Comparison of ENCODE assay signal across 8 cellular contexts in the genomic region with DNA sequence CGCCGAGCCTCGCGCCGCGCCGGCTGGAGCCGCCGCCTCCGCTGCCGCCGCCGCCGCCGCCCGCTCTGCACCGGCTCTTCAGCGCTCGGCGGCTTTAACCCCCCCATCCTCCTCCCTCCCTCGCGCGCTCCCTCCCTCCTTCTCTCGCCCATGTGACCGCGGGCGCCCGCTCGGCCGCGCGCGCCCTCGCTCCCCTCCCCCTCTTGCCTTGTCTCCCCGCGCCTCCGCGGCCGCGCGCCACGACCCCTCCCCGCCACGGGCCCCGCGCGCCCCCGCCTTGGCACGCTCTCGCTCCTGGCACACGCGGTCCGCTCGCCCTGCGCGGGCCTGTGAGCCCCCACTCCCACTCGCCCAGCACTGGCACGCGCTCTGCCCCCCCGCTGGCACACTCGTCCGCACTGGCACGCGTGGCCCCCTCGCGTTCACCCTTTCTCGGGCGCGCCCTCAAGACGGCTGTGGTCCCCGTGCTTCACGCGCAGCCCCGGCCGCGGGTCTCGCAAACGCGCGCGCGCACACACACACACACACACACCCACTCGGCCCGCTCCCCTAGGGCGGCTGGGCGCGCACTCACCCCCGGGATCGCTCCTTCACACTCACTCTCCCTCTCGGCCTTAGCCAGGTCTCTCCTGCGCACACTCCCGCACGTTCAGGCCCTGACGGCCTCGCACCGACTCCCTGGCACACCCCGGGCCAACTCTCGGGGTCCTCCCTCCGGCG. TPM values are rescaled to one million over a fixed set of nuclear protein-coding genes. Genes with fewer than 3 reads are reported as not detected.
A peak's percentile ranks its signal among the peaks of the same experiment; 100 is the strongest.
DNase-seq lines count a peak whose midpoint lies in the region; ATAC-seq, FAIRE-seq and TF ChIP-seq lines count a peak whose summit lies in the region.

A gene with protein sequence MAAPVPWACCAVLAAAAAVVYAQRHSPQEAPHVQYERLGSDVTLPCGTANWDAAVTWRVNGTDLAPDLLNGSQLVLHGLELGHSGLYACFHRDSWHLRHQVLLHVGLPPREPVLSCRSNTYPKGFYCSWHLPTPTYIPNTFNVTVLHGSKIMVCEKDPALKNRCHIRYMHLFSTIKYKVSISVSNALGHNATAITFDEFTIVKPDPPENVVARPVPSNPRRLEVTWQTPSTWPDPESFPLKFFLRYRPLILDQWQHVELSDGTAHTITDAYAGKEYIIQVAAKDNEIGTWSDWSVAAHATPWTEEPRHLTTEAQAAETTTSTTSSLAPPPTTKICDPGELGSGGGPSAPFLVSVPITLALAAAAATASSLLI (minus strand): TSS at position 69 of the 720 bp plus-strand sequence. CDS start 20,743 bp downstream, outside the sequence.

- peaks cover 90% of the 10 kb centered on the region for H4K20me1 ChIP-seq in BLaER1

- H3K36me3 ChIP-seq in BLaER1 (no peaks in the 10 kb centered on the region), iPS-15b (ENCODE audit: control insufficient read depth, insufficient read depth, low read length) (no peaks in the 10 kb centered on the region), gastrocnemius medialis (no peaks in the 10 kb centered on the region), small intestine (ENCODE audit: control insufficient read depth in 2 of 2, insufficient read depth in 2 of 2, low read length in 2 of 2) (no peaks in the 10 kb centered on the region)

- TF ChIP-seq POLR2A in gastrocnemius medialis (IDR thresholded peaks at IDR 0.05), result peak; percentile 93 to 96

- TF ChIP-seq CTCF in gastrocnemius medialis (IDR thresholded peaks at IDR 0.05 in 4 of 5, conservative IDR thresholded peaks at IDR 0.05 in 1 of 5), result no peak

- intact Hi-C loops in gastrocnemius medialis (cut with DNase I; ENCODE audit: low total_unique reads), result loop anchor here (2.0 to 10.0 kb wide), 4 partner anchors 89 to 335 kb away; a partner anchor contains a TSS

- H3K4me3 ChIP-seq in BLaER1 (peak within 1 kb of the TSS; percentile 64), iPS-15b (ENCODE audit: low read depth, low read length) (peak within 1 kb of the TSS; percentile 61), gastrocnemius medialis (peak within 1 kb of the TSS; percentile 61 to 82 (median 72)), small intestine (ENCODE audit: low read depth in 1 of 2, low read length in 2 of 2) (peak within 1 kb of the TSS in 1 of 2 donors; percentile 43)
- H3K4me3 ChIP-seq in Jurkat, Clone E6-1 (ENCODE audit: low read length), result peak within 1 kb of the TSS; percentile 45

- H3K9me3 ChIP-seq in BLaER1, result no peaks in the 10 kb centered on the region
- H3K9me3 ChIP-seq in iPS-15b (ENCODE audit: control insufficient read depth, insufficient read depth, low read length), result no peaks in the 10 kb centered on the region
- no peaks in the 10 kb centered on the region for H3K9me3 ChIP-seq in gastrocnemius medialis
- no peaks in the 10 kb centered on the region for H3K9me3 ChIP-seq in small intestine (ENCODE audit: control insufficient read depth, low read depth)

- H3K9ac ChIP-seq in BLaER1, result no peak within 1 kb of the TSS
- H3K9ac ChIP-seq in iPS-15b (ENCODE audit: low read depth, low read length), result peak within 1 kb of the TSS; percentile 37

- ATAC-seq in gastrocnemius medialis, result peak; percentile 44 to 48
- no peak for ATAC-seq in GM19023 (IDR thresholded peaks at IDR 0.05; ENCODE audit: unreplicated experiment)
- no peak for ATAC-seq in HG03159 (IDR thresholded peaks at IDR 0.05; ENCODE audit: unreplicated experiment)

- peak within 1 kb of the TSS; percentile 89 for H3K4me2 ChIP-seq in BLaER1

- H3K27me3 ChIP-seq in BLaER1 (peaks cover 100% of the 10 kb centered on the region), iPS-15b (ENCODE audit: control insufficient read depth, insufficient read depth, low read length) (peaks cover 87% of the 10 kb centered on the region), gastrocnemius medialis (no peaks in the 10 kb centered on the region), small intestine (ENCODE audit: control insufficient read depth in 2 of 2, insufficient read depth in 2 of 2, low read length in 2 of 2) (peaks cover 9 to 39% of the 10 kb centered on the region in 2 donors)

- H3K4me1 ChIP-seq in BLaER1 (peaks cover 55% of the 10 kb centered on the region), iPS-15b (ENCODE audit: control insufficient read depth, insufficient read depth, low read length) (peaks cover 33% of the 10 kb centered on the region), gastrocnemius medialis (peaks cover 47 to 66% of the 10 kb centered on the region in 2 donors), small intestine (ENCODE audit: control insufficient read depth in 2 of 2, insufficient read depth in 1 of 2, low read depth in 1 of 2, low read length in 1 of 2) (peaks cover 5 to 8% of the 10 kb centered on the region in 2 donors)

- 0 to 1% (median 1%) methylated on average over 56 to 100 of the region's 100 CpGs for WGBS in adipose tissue, 3 donors
- 1% methylated on average over 44 to 100 of the region's 100 CpGs for WGBS in small intestine, 3 donors

- peak; percentile 40 for DNase-seq in Jurkat, Clone E6-1 (ENCODE audit: low read depth, low spot score)
- DNase-seq in gastrocnemius medialis (peak; percentile 70 to 80), small intestine (no peak)

- H3K27ac ChIP-seq in BLaER1 (no peak within 1 kb of the TSS), adipose tissue (ENCODE audit: low read depth, low read length) (no peak within 1 kb of the TSS), gastrocnemius medialis (peak within 1 kb of the TSS; percentile 82 to 93 (median 86)), small intestine (ENCODE audit: low read depth in 1 of 2, low read length in 1 of 2) (no peak within 1 kb of the TSS)

- FAIRE-seq in small intestine (lab: Jason Lieb, UNC), result no peak

- in situ Hi-C loops in gastrocnemius medialis (cut with MboI; ENCODE audit: low sequenced_read_pairs in 4 of 4), result no loop called here

RNA-seq across cellular contexts. Expression of the gene that starts here (rescaled TPM):
- polyA plus RNA-seq in Jurkat, Clone E6-1 (2012; ENCODE audit: insufficient read depth, insufficient read length), result 2.0 TPM
- 100 to 1,000 TPM in 1 of 3 donors, 10 to 100 TPM in 2; 18.9 to 174 (median 82.9) TPM for polyA plus RNA-seq in adipose tissue
- 100 to 1,000 TPM in 3 of 4 donors, 10 to 100 TPM in 1; 19.7 to 146 (median 118) TPM for total RNA-seq in gastrocnemius medialis
- 1 to 10 TPM; 1.1 to 8.7 (median 3.0) TPM for polyA plus RNA-seq in small intestine

Comparison
In these comparisons a context has a peak if more than half of its experiments do, and no peak if none do; other contexts are left out.
1. H3K27ac ChIP-seq: peak in gastrocnemius medialis (4 of 4); none in BLaER1 (single experiment), adipose tissue (single experiment) and small intestine (0 of 2).
2. ATAC-seq: peak in gastrocnemius medialis (2 of 2); none in GM19023 (single experiment) and HG03159 (single experiment).